26 cellular contexts compared by ENCODE assay signal in genomic region chr12:48863296-48863695, GRCh38. TPM values are rescaled to one million over a fixed set of nuclear protein-coding genes. Genes with fewer than 3 reads are reported as not detected.
DNase-seq lines count a peak whose midpoint lies in the region; ATAC-seq and TF ChIP-seq lines count a peak whose summit lies in the region.
"Had no signal": no experiment of that assay in that cellular context is flagged by ENCODE, and none has a peak within 500 bp of the region (broad histone marks: within the 10 kb centered on the region; RNA-seq: fewer than 3 reads in every experiment).

No MANE protein-coding gene starts in this region.

- H3K27me3 ChIP-seq in hepatocyte (no peaks in the 10 kb centered on the region), ovary (no peaks in the 10 kb centered on the region)

- TF ChIP-seq CTCF in hepatocyte (IDR thresholded peaks at IDR 0.05; ENCODE audit: poor library complexity), result no peak
- TF ChIP-seq CTCF in neural crest cell (conservative IDR thresholded peaks at IDR 0.05), result no peak
- no peak for TF ChIP-seq CTCF in ovary (IDR thresholded peaks at IDR 0.05)

- H3K4me3 Mint-ChIP-seq in activated T-helper 1 cell treated with anti-CD3 and anti-CD28 coated beads, Interleukin-12 subunit alpha, Interleukin-12 subunit beta, Interleukin-2, Interleukin-4 antibody, amounts not matched to agents 30 ng/mL and 10 ng/mL and 1 ng/mL, durations not matched to agents 14 hours and 24 hours and 36 hours, result peak overlapping the region; percentile 86
- peak overlapping the region; percentile 78 for H3K4me3 Mint-ChIP-seq in neural crest cell
- H3K4me3 Mint-ChIP-seq in stimulated activated effector memory CD8-positive, alpha-beta T cell treated with anti-CD3 and anti-CD28 coated beads, Interleukin-12 subunit alpha, Interleukin-12 subunit beta, amount 100 ng/mL, for 72 hours, result no peak overlapping the region
- H3K4me3 Mint-ChIP-seq: activated CD4-positive, alpha-beta T cell treated with anti-CD3 and anti-CD28 coated beads for 36 hours; activated CD8-positive, alpha-beta T cell treated with anti-CD3 and anti-CD28 coated beads for 36 hours had no signal

- H2AFZ ChIP-seq in hepatocyte, result no peak overlapping the region

- no peaks in the 10 kb centered on the region for H3K9me3 ChIP-seq in hepatocyte (ENCODE audit: low read depth)
- H3K9me3 ChIP-seq in ovary, result no peaks in the 10 kb centered on the region
- H3K9me3 ChIP-seq: psoas muscle, transverse colon had no signal

- H3K4me2 ChIP-seq in hepatocyte, result peak overlapping the region; percentile 76

- H3K27ac Mint-ChIP-seq in activated T-helper 1 cell treated with anti-CD3 and anti-CD28 coated beads, Interleukin-12 subunit alpha, Interleukin-12 subunit beta, Interleukin-2, Interleukin-4 antibody, amounts not matched to agents 30 ng/mL and 10 ng/mL and 1 ng/mL, durations not matched to agents 14 hours and 24 hours and 36 hours, result no peak overlapping the region
- H3K27ac Mint-ChIP-seq in neural crest cell (ENCODE audit: unreplicated experiment), result no peak overlapping the region
- no peak overlapping the region for H3K27ac Mint-ChIP-seq in stimulated activated effector memory CD8-positive, alpha-beta T cell treated with anti-CD3 and anti-CD28 coated beads, Interleukin-12 subunit alpha, Interleukin-12 subunit beta, amount 100 ng/mL, for 72 hours
- H3K27ac Mint-ChIP-seq: activated CD4-positive, alpha-beta T cell treated with anti-CD3 and anti-CD28 coated beads for 36 hours; activated CD8-positive, alpha-beta T cell treated with anti-CD3 and anti-CD28 coated beads for 36 hours; activated T-helper 17 cell treated with anti-CD3 and anti-CD28 coated beads, Interleukin-2, amount 50 U/mL, for 72 hours; effector memory CD8-positive, alpha-beta T cell; natural killer cell treated with Interleukin-12 subunit alpha and Interleukin-12 subunit beta and Interleukin-15 and Interleukin-18, amount 100 ng/mL, for 72 hours had no signal

- peaks cover 9% of the 10 kb centered on the region for H3K36me3 Mint-ChIP-seq in activated T-helper 1 cell treated with anti-CD3 and anti-CD28 coated beads, Interleukin-12 subunit alpha, Interleukin-12 subunit beta, Interleukin-2, Interleukin-4 antibody, amounts not matched to agents 30 ng/mL and 10 ng/mL and 1 ng/mL, durations not matched to agents 14 hours and 24 hours and 36 hours (ENCODE audit: low read depth)
- no peaks in the 10 kb centered on the region for H3K36me3 Mint-ChIP-seq in neural crest cell (ENCODE audit: low read depth)
- peaks cover 21% of the 10 kb centered on the region for H3K36me3 Mint-ChIP-seq in stimulated activated effector memory CD8-positive, alpha-beta T cell treated with anti-CD3 and anti-CD28 coated beads, Interleukin-12 subunit alpha, Interleukin-12 subunit beta, amount 100 ng/mL, for 72 hours
- H3K36me3 Mint-ChIP-seq: natural killer cell treated with Interleukin-12 subunit alpha and Interleukin-12 subunit beta and Interleukin-15 and Interleukin-18, amount 100 ng/mL, for 72 hours had no signal

- H3K4me3 ChIP-seq in hepatocyte (no peak overlapping the region), ovary (no peak overlapping the region)
- H3K4me3 ChIP-seq: psoas muscle, transverse colon had no signal

- peaks cover 8% of the 10 kb centered on the region for H3K79me2 ChIP-seq in hepatocyte

- ATAC-seq in stimulated activated effector memory CD8-positive, alpha-beta T cell treated with anti-CD3 and anti-CD28 coated beads, Interleukin-12 subunit alpha, Interleukin-12 subunit beta, amount 100 ng/mL, for 72 hours, result no peak
- ATAC-seq in GM21786 (IDR thresholded peaks at IDR 0.05; ENCODE audit: unreplicated experiment), result no peak
- ATAC-seq: activated CD4-positive, alpha-beta T cell treated with anti-CD3 and anti-CD28 coated beads for 36 hours; activated CD8-positive, alpha-beta T cell treated with anti-CD3 and anti-CD28 coated beads for 36 hours; activated T-helper 17 cell treated with anti-CD3 and anti-CD28 coated beads, Interleukin-2, amount 50 U/mL, for 72 hours; effector memory CD8-positive, alpha-beta T cell; left colon; natural killer cell treated with Interleukin-12 subunit alpha and Interleukin-12 subunit beta and Interleukin-15 and Interleukin-18, amount 100 ng/mL, for 72 hours; psoas muscle had no signal

- DNase-seq in activated T-helper 1 cell treated with anti-CD3 and anti-CD28 coated beads, Interleukin-12 subunit alpha, Interleukin-12 subunit beta, Interleukin-2, Interleukin-4 antibody, amounts not matched to agents 30 ng/mL and 10 ng/mL and 1 ng/mL, durations not matched to agents 14 hours and 24 hours and 36 hours (ENCODE audit: low spot score), result no peak
- no peak for DNase-seq in hepatocyte (ENCODE audit: low spot score)
- DNase-seq in neural crest cell (ENCODE audit: low read depth, low spot score), result no peak
- DNase-seq in iPS-NIHi11 (ENCODE audit: low spot score), result no peak
- no peak for DNase-seq in stimulated activated effector memory CD8-positive, alpha-beta T cell treated with anti-CD3 and anti-CD28 coated beads, Interleukin-12 subunit alpha, Interleukin-12 subunit beta, amount 100 ng/mL, for 72 hours (ENCODE audit: low spot score in 2 of 2)
- DNase-seq in ovary, result no peak
- DNase-seq: activated CD4-positive, alpha-beta T cell treated with anti-CD3 and anti-CD28 coated beads for 36 hours; activated CD8-positive, alpha-beta memory T cell treated with anti-CD3 and anti-CD28 coated beads, Interleukin-2, amount 50 U/mL, for 48 hours; activated naive CD4-positive, alpha-beta T cell treated with anti-CD3 and anti-CD28 coated beads, Interleukin-2, amount 50 U/mL, for 16 hours; amniotic stem cell; COR-L47; effector memory CD8-positive, alpha-beta T cell; left colon; NCI-H2107; NCI-H446 treated with DMSO at 0.1 percent for 48 hours; NCI-H774; psoas muscle; SIG-M5; stimulated activated CD4-positive, alpha-beta T cell treated with anti-CD3 and anti-CD28 coated beads, Interleukin-4, amount 100 ng/mL, for 24 hours; transverse colon had no signal

- 72% methylated on average over 4 of the region's 4 CpGs for WGBS in hepatocyte (ENCODE audit: low lambda C conversion rate, missing lambda C conversion rate)
- WGBS in ovary, 3 donors, result 50 to 63% (median 61%) methylated on average over 4 of the region's 4 CpGs

- intact Hi-C loops in activated T-helper 1 cell treated with anti-CD3 and anti-CD28 coated beads, Interleukin-12 subunit alpha, Interleukin-12 subunit beta, Interleukin-2, Interleukin-4 antibody, amounts not matched to agents 30 ng/mL and 10 ng/mL and 1 ng/mL, durations not matched to agents 14 hours and 24 hours and 36 hours (cut with micrococcal nuclease), result no loop called here
- intact Hi-C loops in ovary (cut with DNase I), result loop anchor here in 1 of 4 donors (10.0 kb wide), 1 partner anchor 132 kb away; the partner anchor contains the start of gene DDN

- TF ChIP-seq POLR2A in ovary (IDR thresholded peaks at IDR 0.05), result no peak

- H3K9me2 ChIP-seq in hepatocyte (replicated peaks; ENCODE audit: insufficient read depth), result no peaks in the 10 kb centered on the region

- H3K36me3 ChIP-seq in hepatocyte (replicated peaks; ENCODE audit: insufficient read depth, low read depth), result no peaks in the 10 kb centered on the region
- H3K36me3 ChIP-seq in ovary, result no peaks in the 10 kb centered on the region
- H3K36me3 ChIP-seq: transverse colon had no signal

- peaks cover 2% of the 10 kb centered on the region for H4K20me1 ChIP-seq in hepatocyte (ENCODE audit: insufficient read depth, poor library complexity, severe bottlenecking)

- H3K4me1 ChIP-seq in hepatocyte (ENCODE audit: insufficient read depth), result no peaks in the 10 kb centered on the region
- peaks cover 2% of the 10 kb centered on the region for H3K4me1 ChIP-seq in ovary (ENCODE audit: insufficient read depth)

- no peak for TF ChIP-seq EP300 in ovary (IDR thresholded peaks at IDR 0.05)

- H3K9me3 Mint-ChIP-seq in activated T-helper 1 cell treated with anti-CD3 and anti-CD28 coated beads, Interleukin-12 subunit alpha, Interleukin-12 subunit beta, Interleukin-2, Interleukin-4 antibody, amounts not matched to agents 30 ng/mL and 10 ng/mL and 1 ng/mL, durations not matched to agents 14 hours and 24 hours and 36 hours, result no peaks in the 10 kb centered on the region
- H3K9me3 Mint-ChIP-seq in neural crest cell, result no peaks in the 10 kb centered on the region
- no peaks in the 10 kb centered on the region for H3K9me3 Mint-ChIP-seq in stimulated activated effector memory CD8-positive, alpha-beta T cell treated with anti-CD3 and anti-CD28 coated beads, Interleukin-12 subunit alpha, Interleukin-12 subunit beta, amount 100 ng/mL, for 72 hours
- H3K9me3 Mint-ChIP-seq: activated CD8-positive, alpha-beta T cell treated with anti-CD3 and anti-CD28 coated beads for 36 hours; activated T-helper 17 cell treated with anti-CD3 and anti-CD28 coated beads, Interleukin-2, amount 50 U/mL, for 72 hours; effector memory CD8-positive, alpha-beta T cell; IgD-negative memory B cell; natural killer cell treated with Interleukin-12 subunit alpha and Interleukin-12 subunit beta and Interleukin-15 and Interleukin-18, amount 100 ng/mL, for 72 hours had no signal

- H3K27me3 Mint-ChIP-seq in activated T-helper 1 cell treated with anti-CD3 and anti-CD28 coated beads, Interleukin-12 subunit alpha, Interleukin-12 subunit beta, Interleukin-2, Interleukin-4 antibody, amounts not matched to agents 30 ng/mL and 10 ng/mL and 1 ng/mL, durations not matched to agents 14 hours and 24 hours and 36 hours (ENCODE audit: insufficient read depth), result peaks cover 19% of the 10 kb centered on the region
- H3K27me3 Mint-ChIP-seq in neural crest cell (ENCODE audit: low read depth), result peaks cover 35% of the 10 kb centered on the region

- peaks cover 28% of the 10 kb centered on the region for H3K4me1 Mint-ChIP-seq in activated T-helper 1 cell treated with anti-CD3 and anti-CD28 coated beads, Interleukin-12 subunit alpha, Interleukin-12 subunit beta, Interleukin-2, Interleukin-4 antibody, amounts not matched to agents 30 ng/mL and 10 ng/mL and 1 ng/mL, durations not matched to agents 14 hours and 24 hours and 36 hours (ENCODE audit: low read depth)
- H3K4me1 Mint-ChIP-seq in neural crest cell, result peaks cover 34% of the 10 kb centered on the region
- peaks cover 34% of the 10 kb centered on the region for H3K4me1 Mint-ChIP-seq in stimulated activated effector memory CD8-positive, alpha-beta T cell treated with anti-CD3 and anti-CD28 coated beads, Interleukin-12 subunit alpha, Interleukin-12 subunit beta, amount 100 ng/mL, for 72 hours

- H3K27ac ChIP-seq in hepatocyte (no peak overlapping the region), ovary (no peak overlapping the region)
- H3K27ac ChIP-seq: C4-2B, psoas muscle, transverse colon had no signal

RNA-seq across cellular contexts. Expression of gene RND1, which starts 2.4 kb away (rescaled TPM):
- 7.9 and 9.3 TPM in 2 replicates for total RNA-seq in activated T-helper 1 cell treated with anti-CD3 and anti-CD28 coated beads, Interleukin-12 subunit alpha, Interleukin-12 subunit beta, Interleukin-2, Interleukin-4 antibody, amounts not matched to agents 30 ng/mL and 10 ng/mL and 1 ng/mL, durations not matched to agents 14 hours and 24 hours and 36 hours
- total RNA-seq in hepatocyte (25.8 and 39.1 TPM in 2 replicates), neural crest cell (4.2 and 6.1 TPM in 2 replicates), ovary (1 to 10 TPM in 1 of 7 donors, under 1 TPM in 6; 0.23 to 3.8 (median 0.38) TPM)
- polyA plus RNA-seq in hepatocyte (78.5 and 99.1 TPM in 2 replicates), ovary (1 to 10 TPM; 1.2 to 2.1 TPM)

RNA-seq across cellular contexts. Expression of gene DDX23, which starts 11.3 kb away (rescaled TPM):
- 120 and 127 TPM in 2 replicates for total RNA-seq in activated T-helper 1 cell treated with anti-CD3 and anti-CD28 coated beads, Interleukin-12 subunit alpha, Interleukin-12 subunit beta, Interleukin-2, Interleukin-4 antibody, amounts not matched to agents 30 ng/mL and 10 ng/mL and 1 ng/mL, durations not matched to agents 14 hours and 24 hours and 36 hours
- total RNA-seq in hepatocyte, result 73.1 and 74.8 TPM in 2 replicates
- polyA plus RNA-seq in hepatocyte, result 41.7 and 46.5 TPM in 2 replicates
- 119 and 124 TPM in 2 replicates for total RNA-seq in neural crest cell
- 10 to 100 TPM; 48.0 to 82.2 (median 70.5) TPM for total RNA-seq in ovary
- 100 to 1,000 TPM in 1 of 2 donors, 10 to 100 TPM in 1; 60.0 to 108 TPM for polyA plus RNA-seq in ovary

RNA-seq across cellular contexts. Expression of gene CACNB3, which starts 45.0 kb away (rescaled TPM):
- total RNA-seq in activated T-helper 1 cell treated with anti-CD3 and anti-CD28 coated beads, Interleukin-12 subunit alpha, Interleukin-12 subunit beta, Interleukin-2, Interleukin-4 antibody, amounts not matched to agents 30 ng/mL and 10 ng/mL and 1 ng/mL, durations not matched to agents 14 hours and 24 hours and 36 hours, result 11.4 and 13.1 TPM in 2 replicates
- total RNA-seq in hepatocyte, result 14.2 and 23.2 TPM in 2 replicates
- 24.1 and 28.6 TPM in 2 replicates for polyA plus RNA-seq in hepatocyte
- 57.4 and 59.7 TPM in 2 replicates for total RNA-seq in neural crest cell
- total RNA-seq in ovary, result 100 to 1,000 TPM in 3 of 7 donors, 10 to 100 TPM in 4; 24.1 to 162 (median 92.3) TPM
- polyA plus RNA-seq in ovary, result 10 to 100 TPM; 29.5 to 50.5 TPM
